Comparison of ENCODE assay signal across 13 cellular contexts in genomic region chr20:53598140-53599038, GRCh38. TPM values are rescaled to one million over a fixed set of nuclear protein-coding genes. Genes with fewer than 3 reads are reported as not detected.
DNase-seq lines count a peak whose midpoint lies in the region; ATAC-seq, FAIRE-seq and TF ChIP-seq lines count a peak whose summit lies in the region.
"Had no signal": no experiment of that assay in that cellular context is flagged by ENCODE, and none has a peak within 500 bp of the region (broad histone marks: within the 10 kb centered on the region; RNA-seq: fewer than 3 reads in every experiment).

No MANE protein-coding gene starts in this region.

- peaks cover 51% of the 10 kb centered on the region for H3K4me1 ChIP-seq in HepG2 (ENCODE audit: insufficient read depth, low read length)
- H3K4me1 ChIP-seq in right lobe of liver, result peaks cover 0 to 15% (median 4%) of the 10 kb centered on the region in 4 donors
- no peaks in the 10 kb centered on the region for H3K4me1 ChIP-seq in SJCRH30

- H3K79me2 ChIP-seq in HepG2 (ENCODE audit: insufficient read depth, low read length), result peaks cover 6% of the 10 kb centered on the region

- intact Hi-C loops in HepG2 (cut with micrococcal nuclease; ENCODE audit: unreplicated experiment) (loop anchor here (5.0 kb wide), 1 partner anchor 139 kb away; no protein-coding TSS in a partner anchor), right lobe of liver (cut with DNase I) (no loop called here), lower leg skin (cut with DNase I; ENCODE audit: low total_unique reads) (no loop called here)

- no TSS peak for BruUV-seq in HepG2 (replicated peaks; lab: Mats Ljungman, UMichigan)

- no peak overlapping the region for H3K4me2 ChIP-seq in HepG2 (ENCODE audit: low read depth, low read length)
- H3K4me2 ChIP-seq: smooth muscle cell had no signal

- H3K4me1 Mint-ChIP-seq in activated CD8-positive, alpha-beta T cell treated with anti-CD3 and anti-CD28 coated beads, Interleukin-2, amount 10 ng/mL, durations not matched to agents 7 days and 5 days (ENCODE audit: low read depth), result peaks cover 65% of the 10 kb centered on the region

- no peak for FAIRE-seq in HepG2 (lab: Jason Lieb, UNC)
- FAIRE-seq: H54 had no signal

- POLR2A ChIA-PET in HepG2 (lab: Yijun Ruan, JAX), result interaction anchor here (0.7 to 9.2 kb wide), 6 partner anchors 17 to 165 kb away, joined by 3 to 164 read pairs (median 18); no protein-coding TSS in a partner anchor
- POLR2A ChIA-PET in activated CD8-positive, alpha-beta T cell treated with anti-CD3 and anti-CD28 coated beads, Interleukin-2, amount 10 ng/mL, durations not matched to agents 7 days and 5 days (lab: Charles Lee), result interaction anchor here (1.0 to 1.2 kb wide), 2 partner anchors 286 to 342 kb away, joined by 3 read pairs; no protein-coding TSS in a partner anchor

- TF ChIP-seq CTCF in HepG2 (CRISPR knock-in tag; IDR thresholded peaks at IDR 0.05) (no peak), right lobe of liver (IDR thresholded peaks at IDR 0.05) (no peak), lower leg skin (IDR thresholded peaks at IDR 0.05) (no peak)

- no peak overlapping the region for H3K9ac ChIP-seq in HepG2 (ENCODE audit: insufficient read depth, low read depth, low read length)

- no peak overlapping the region for H3K27ac ChIP-seq in HepG2 (ENCODE audit: extremely low read length, insufficient read depth, low read length)
- no peak overlapping the region for H3K27ac ChIP-seq in right lobe of liver
- no peak overlapping the region for H3K27ac ChIP-seq in SJCRH30

- H2AFZ ChIP-seq in HepG2 (ENCODE audit: low read length), result no peak overlapping the region

- H3K36me3 ChIP-seq in HepG2 (replicated peaks in 1 of 2; ENCODE audit: control insufficient read depth in 1 of 2, insufficient read depth in 2 of 2, low read length in 2 of 2), result no peaks in the 10 kb centered on the region
- no peaks in the 10 kb centered on the region for H3K36me3 ChIP-seq in right lobe of liver
- no peaks in the 10 kb centered on the region for H3K36me3 ChIP-seq in SJCRH30

- DNase-seq in HepG2 (ENCODE audit: low spot score), result no peak
- DNase-seq in right lobe of liver, result no peak
- DNase-seq in activated CD8-positive, alpha-beta T cell treated with anti-CD3 and anti-CD28 coated beads, Interleukin-2, amount 10 ng/mL, durations not matched to agents 7 days and 5 days, result no peak
- DNase-seq in lower leg skin (ENCODE audit: low spot score in 2 of 2), result peak; percentile 13 to 69
- no peak for DNase-seq in NCI-H82 treated with DMSO at 0.1 percent for 48 hours (lab: John Stamatoyannopoulos, UW; ENCODE audit: unreplicated experiment)
- no peak for DNase-seq in stimulated activated CD4-positive, alpha-beta T cell treated with anti-CD3 and anti-CD28 coated beads, Interleukin-4, amount 100 ng/mL, for 1 hour
- DNase-seq in NCI-H345 treated with DMSO at 0.1 percent for 48 hours (lab: John Stamatoyannopoulos, UW; ENCODE audit: unreplicated experiment), result no peak
- DNase-seq in SJCRH30, result no peak
- DNase-seq: activated CD4-positive, alpha-beta T cell treated with anti-CD3 and anti-CD28 coated beads for 4 hours; foreskin melanocyte; NCI-H1105 treated with DMSO at 0.1 percent for 48 hours had no signal

- TF ChIP-seq RAD21 in HepG2 (CRISPR knock-in tag; IDR thresholded peaks at IDR 0.05), result no peak

- no peaks in the 10 kb centered on the region; a peak in 1 of 5 replicates for H3K27me3 ChIP-seq in HepG2 (ENCODE audit: control insufficient read depth in 1 of 2, insufficient read depth in 2 of 2, low read length in 2 of 2)
- H3K27me3 ChIP-seq in right lobe of liver, result no peaks in the 10 kb centered on the region
- H3K27me3 ChIP-seq in SJCRH30, result no peaks in the 10 kb centered on the region

- no peak for TF ChIP-seq EP300 in HepG2 (IDR thresholded peaks at IDR 0.05; ENCODE audit: low read depth in 2 of 2, low read length in 2 of 2)
- TF ChIP-seq EP300 in HepG2 (CRISPR knock-in tag; IDR thresholded peaks at IDR 0.05; ENCODE audit: borderline replicate concordance), result no peak

- ATAC-seq in HepG2 (no peak), right lobe of liver (no peak)
- no peak for ATAC-seq in activated CD8-positive, alpha-beta T cell treated with anti-CD3 and anti-CD28 coated beads, Interleukin-2, amount 10 ng/mL, durations not matched to agents 7 days and 5 days

- peaks cover 41% of the 10 kb centered on the region for H3K36me3 Mint-ChIP-seq in activated CD8-positive, alpha-beta T cell treated with anti-CD3 and anti-CD28 coated beads, Interleukin-2, amount 10 ng/mL, durations not matched to agents 7 days and 5 days (ENCODE audit: low read depth)

- CTCF ChIA-PET in HepG2 (lab: Yijun Ruan, JAX; ENCODE audit: low intra/inter-chr PET ratio, low total read pairs), result no interaction called here
- CTCF ChIA-PET in activated CD8-positive, alpha-beta T cell treated with anti-CD3 and anti-CD28 coated beads, Interleukin-2, amount 10 ng/mL, durations not matched to agents 7 days and 5 days (lab: Charles Lee), result no interaction called here

- 83% methylated on average over 9 of the region's 9 CpGs for WGBS in HepG2 (ENCODE audit: low lambda C conversion rate)
- WGBS in right lobe of liver (ENCODE audit: insufficient coverage, low coverage, low lambda C conversion rate, missing lambda C conversion rate), result 87% methylated on average over 6 of the region's 9 CpGs
- WGBS in lower leg skin, 2 donors, result 68 to 71% methylated on average over 9 of the region's 9 CpGs

- H3K9me3 ChIP-seq in HepG2 (ENCODE audit: low read length) (no peaks in the 10 kb centered on the region), right lobe of liver (no peaks in the 10 kb centered on the region), SJCRH30 (replicated peaks) (no peaks in the 10 kb centered on the region)

- peak overlapping the region; percentile 44 for H3K27ac Mint-ChIP-seq in activated CD8-positive, alpha-beta T cell treated with anti-CD3 and anti-CD28 coated beads, Interleukin-2, amount 10 ng/mL, durations not matched to agents 7 days and 5 days

- H3K4me3 ChIP-seq in HepG2 (replicated peaks in 1 of 3; ENCODE audit: insufficient read depth in 1 of 3, low read depth in 2 of 3, low read length in 3 of 3) (no peak overlapping the region), right lobe of liver (no peak overlapping the region), lower leg skin (ENCODE audit: low read depth, poor library complexity, severe bottlenecking) (no peak overlapping the region), SJCRH30 (no peak overlapping the region)

- in situ Hi-C loops in HepG2 (cut with HindIII; ENCODE audit: extremely low pct_ligation_motif_present, low pct_unique_long_range_greater_than_20kb), result no loop called here

- H3K4me3 Mint-ChIP-seq in activated CD8-positive, alpha-beta T cell treated with anti-CD3 and anti-CD28 coated beads, Interleukin-2, amount 10 ng/mL, durations not matched to agents 7 days and 5 days, result peak overlapping the region; percentile 23

- H3K27me3 Mint-ChIP-seq in activated CD8-positive, alpha-beta T cell treated with anti-CD3 and anti-CD28 coated beads, Interleukin-2, amount 10 ng/mL, durations not matched to agents 7 days and 5 days (ENCODE audit: low read depth), result no peaks in the 10 kb centered on the region

- H4K20me1 ChIP-seq in HepG2 (ENCODE audit: insufficient read depth, low read length), result no peaks in the 10 kb centered on the region

- TF ChIP-seq POLR2A in HepG2 (IDR thresholded peaks at IDR 0.05; ENCODE audit: insufficient read depth in 1 of 2, low read depth in 2 of 2, low read length in 2 of 2) (no peak), right lobe of liver (IDR thresholded peaks at IDR 0.05) (no peak), lower leg skin (IDR thresholded peaks at IDR 0.05) (no peak)

- no peaks in the 10 kb centered on the region for H3K9me3 Mint-ChIP-seq in activated CD8-positive, alpha-beta T cell treated with anti-CD3 and anti-CD28 coated beads, Interleukin-2, amount 10 ng/mL, durations not matched to agents 7 days and 5 days (ENCODE audit: insufficient read depth)

RNA-seq across cellular contexts. Expression of gene ZNF217, which starts 4.8 kb away (rescaled TPM):
- total RNA-seq in HepG2 (2016; rRNA removed; fragmentation: Illumina TruSeq; extraction: Trizol) (29.8 and 65.0 TPM in 2 replicates), right lobe of liver (10 to 100 TPM; 11.3 to 27.1 (median 15.8) TPM), lower leg skin (10 to 100 TPM; 37.8 to 67.6 (median 50.5) TPM)
- 3.8 and 3.9 TPM in 2 replicates for total RNA-seq in HepG2 (2016; cell fraction: cytosol; rRNA removed; fragmentation: Illumina TruSeq; extraction: Trizol; ENCODE audit: low read depth)
- 30.1 and 52.5 TPM in 2 replicates for total RNA-seq in HepG2 (2016; cell fraction: insoluble cytoplasmic fraction; rRNA removed; fragmentation: Illumina TruSeq; extraction: Trizol)
- total RNA-seq in HepG2 (2016; cell fraction: membrane; rRNA removed; fragmentation: Illumina TruSeq; extraction: Trizol), result 17.5 and 18.9 TPM in 2 replicates
- 46.4 and 49.3 TPM in 2 replicates for total RNA-seq in HepG2 (2016; cell fraction: nucleus; rRNA removed; fragmentation: Illumina TruSeq; extraction: Trizol)
- 22.3 and 23.7 TPM in 2 replicates for polyA plus RNA-seq in HepG2 (2011; rRNA removed)
- 16.1 and 20.6 TPM in 2 replicates for polyA plus RNA-seq in HepG2 (2011; cell fraction: cytosol; rRNA removed)
- polyA plus RNA-seq in HepG2 (2011; cell fraction: nucleus; rRNA removed), result 28.1 and 34.2 TPM in 2 replicates
- 30.6 and 41.2 TPM in 2 replicates for polyA plus RNA-seq in HepG2 (2012)
- polyA plus RNA-seq in HepG2 (2016; cell fraction: cytosol; fragmentation: Illumina TruSeq; extraction: Trizol; ENCODE audit: low read depth), result 0.85 and 1.1 TPM in 2 replicates
- polyA plus RNA-seq in HepG2 (2016; cell fraction: insoluble cytoplasmic fraction; fragmentation: Illumina TruSeq; extraction: Trizol; ENCODE audit: low read depth), result 50.4 and 54.5 TPM in 2 replicates
- 5.7 and 6.3 TPM in 2 replicates for polyA plus RNA-seq in HepG2 (2016; cell fraction: membrane; fragmentation: Illumina TruSeq; extraction: Trizol; ENCODE audit: low read depth)
- 66.7 and 71.5 TPM in 2 replicates for polyA plus RNA-seq in HepG2 (2016; cell fraction: nucleus; fragmentation: Illumina TruSeq; extraction: Trizol; ENCODE audit: insufficient read depth, low read depth)
- 13.5 and 82.3 TPM in 2 replicates for polyA minus RNA-seq in HepG2 (2011; rRNA and poly(A)+ RNA removed; ENCODE audit: low replicate concordance)
- 62.7 and 65.9 TPM in 2 replicates for polyA minus RNA-seq in HepG2 (2011; cell fraction: cytosol; rRNA and poly(A)+ RNA removed)
- polyA minus RNA-seq in HepG2 (2011; cell fraction: nucleus; rRNA and poly(A)+ RNA removed), result 63.2 and 86.3 TPM in 2 replicates
- 100 to 1,000 TPM; 104 to 113 TPM for total RNA-seq in activated CD8-positive, alpha-beta T cell treated with anti-CD3 and anti-CD28 coated beads, Interleukin-2, amount 10 ng/mL, durations not matched to agents 7 days and 5 days
- total RNA-seq in SJCRH30 (2014; rRNA removed; shearing (Covaris generic)), result 37.6 and 42.8 TPM in 2 replicates

Comparison
In these comparisons a context has a peak if more than half of its experiments do, and no peak if none do; other contexts are left out.
1. DNase-seq: peak in lower leg skin (2 of 2); none in HepG2 (single experiment), right lobe of liver (0 of 3), activated CD8-positive, alpha-beta T cell treated with anti-CD3 and anti-CD28 coated beads, Interleukin-2, amount 10 ng/mL, durations not matched to agents 7 days and 5 days (single experiment), NCI-H82 treated with DMSO at 0.1 percent for 48 hours (single experiment), stimulated activated CD4-positive, alpha-beta T cell treated with anti-CD3 and anti-CD28 coated beads, Interleukin-4, amount 100 ng/mL, for 1 hour (single experiment), NCI-H345 treated with DMSO at 0.1 percent for 48 hours (single experiment) and SJCRH30 (0 of 2).